Comparison of ENCODE assay signal across 16 cellular contexts in genomic region chr2:180621366-180621765, GRCh38.
A peak's percentile ranks its signal among the peaks of the same experiment; 100 is the strongest.
DNase-seq lines count a peak whose midpoint lies in the region; ATAC-seq, FAIRE-seq and TF ChIP-seq lines count a peak whose summit lies in the region.
"Had no signal": no experiment of that assay in that cellular context is flagged by ENCODE, and none has a peak within 500 bp of the region (broad histone marks: within the 10 kb centered on the region; RNA-seq: fewer than 3 reads in every experiment).

No MANE protein-coding gene starts in this region.

- intact Hi-C loops in HCT116 (cut with micrococcal nuclease), result no loop called here
- intact Hi-C loops in activated T-helper 1 cell treated with anti-CD3 and anti-CD28 coated beads, Interleukin-12 subunit alpha, Interleukin-12 subunit beta, Interleukin-2, Interleukin-4 antibody, amounts not matched to agents 30 ng/mL and 10 ng/mL and 1 ng/mL, durations not matched to agents 14 hours and 24 hours and 36 hours (cut with micrococcal nuclease), result no loop called here

- H3K27ac Mint-ChIP-seq in activated T-helper 1 cell treated with anti-CD3 and anti-CD28 coated beads, Interleukin-12 subunit alpha, Interleukin-12 subunit beta, Interleukin-2, Interleukin-4 antibody, amounts not matched to agents 30 ng/mL and 10 ng/mL and 1 ng/mL, durations not matched to agents 14 hours and 24 hours and 36 hours, result no peak overlapping the region
- H3K27ac Mint-ChIP-seq: CD4-positive, CD25-positive, alpha-beta regulatory T cell; CD8-positive, alpha-beta memory T cell; H9 had no signal

- H3K9me2 ChIP-seq in HCT116 (ENCODE audit: insufficient read depth), result no peaks in the 10 kb centered on the region

- H3K27me3 ChIP-seq in HCT116 (ENCODE audit: insufficient read depth, low read length), result no peaks in the 10 kb centered on the region
- no peaks in the 10 kb centered on the region for H3K27me3 ChIP-seq in small intestine (ENCODE audit: control insufficient read depth in 2 of 2, insufficient read depth in 2 of 2, low read length in 2 of 2)
- H3K27me3 ChIP-seq: BE2C had no signal

- H3K36me3 ChIP-seq in HCT116 (ENCODE audit: control insufficient read depth in 1 of 2, insufficient read depth in 2 of 2, low read length in 2 of 2), result no peaks in the 10 kb centered on the region
- H3K36me3 ChIP-seq in small intestine (ENCODE audit: control insufficient read depth in 2 of 2, insufficient read depth in 2 of 2, low read length in 2 of 2), result no peaks in the 10 kb centered on the region
- H3K36me3 ChIP-seq: BE2C had no signal

- DNase-seq in HCT116 (ENCODE audit: low read depth, low spot score) (no peak), small intestine (peak; percentile 26), DMS79 (lab: John Stamatoyannopoulos, UW) (no peak), HTR-8/SVneo (ENCODE audit: insufficient read length, low spot score) (no peak)
- DNase-seq in activated T-helper 1 cell treated with anti-CD3 and anti-CD28 coated beads, Interleukin-12 subunit alpha, Interleukin-12 subunit beta, Interleukin-2, Interleukin-4 antibody, amounts not matched to agents 30 ng/mL and 10 ng/mL and 1 ng/mL, durations not matched to agents 14 hours and 24 hours and 36 hours (ENCODE audit: low spot score), result no peak
- DNase-seq: 8988T; ACHN; BE2C; C1 segment of cervical spinal cord; CD4-positive, CD25-positive, alpha-beta regulatory T cell; CD8-positive, alpha-beta memory T cell; GF-D8; H9 had no signal

- RAD21 ChIA-PET in HCT116 (lab: Charles Lee; ENCODE audit: low non-redundant PET in 1 of 2, low total read pairs in 2 of 2, uncharacterized antibody in 2 of 2, unreplicated experiment in 2 of 2), result no interaction called here

- H4K20me1 ChIP-seq in HCT116 (ENCODE audit: insufficient read depth), result no peaks in the 10 kb centered on the region

- H2AFZ ChIP-seq in HCT116 (ENCODE audit: low read depth, low read length, poor library complexity, severe bottlenecking), result peak overlapping the region; percentile 16

- H3K4me3 Mint-ChIP-seq in activated T-helper 1 cell treated with anti-CD3 and anti-CD28 coated beads, Interleukin-12 subunit alpha, Interleukin-12 subunit beta, Interleukin-2, Interleukin-4 antibody, amounts not matched to agents 30 ng/mL and 10 ng/mL and 1 ng/mL, durations not matched to agents 14 hours and 24 hours and 36 hours, result no peak overlapping the region
- H3K4me3 Mint-ChIP-seq: CD4-positive, CD25-positive, alpha-beta regulatory T cell; CD8-positive, alpha-beta memory T cell; H9 had no signal

- H3K4me1 ChIP-seq in HCT116 (ENCODE audit: control insufficient read depth in 1 of 2, insufficient read depth in 2 of 2, low read length in 2 of 2), result peaks cover 0 to 10% of the 10 kb centered on the region in 2 experiments; a peak in 2 of 4 replicates
- no peaks in the 10 kb centered on the region for H3K4me1 ChIP-seq in small intestine (ENCODE audit: control insufficient read depth in 2 of 2, insufficient read depth in 1 of 2, low read depth in 1 of 2, low read length in 1 of 2)
- H3K4me1 ChIP-seq: BE2C had no signal

- no peak for TF ChIP-seq POLR2A in HCT116 (IDR thresholded peaks at IDR 0.05; ENCODE audit: borderline replicate concordance, extremely low read depth, insufficient read depth, insufficient read length)

- POLR2A ChIA-PET in HCT116 (lab: Charles Lee), result no interaction called here

- no peak for ATAC-seq in HCT116
- ATAC-seq in SK-N-SH treated with all-trans-retinoic acid at 6 μM for 48 hours, result no peak

- H3K9me3 Mint-ChIP-seq in activated T-helper 1 cell treated with anti-CD3 and anti-CD28 coated beads, Interleukin-12 subunit alpha, Interleukin-12 subunit beta, Interleukin-2, Interleukin-4 antibody, amounts not matched to agents 30 ng/mL and 10 ng/mL and 1 ng/mL, durations not matched to agents 14 hours and 24 hours and 36 hours, result no peaks in the 10 kb centered on the region

- no peaks in the 10 kb centered on the region for H3K36me3 Mint-ChIP-seq in activated T-helper 1 cell treated with anti-CD3 and anti-CD28 coated beads, Interleukin-12 subunit alpha, Interleukin-12 subunit beta, Interleukin-2, Interleukin-4 antibody, amounts not matched to agents 30 ng/mL and 10 ng/mL and 1 ng/mL, durations not matched to agents 14 hours and 24 hours and 36 hours (ENCODE audit: low read depth)
- H3K36me3 Mint-ChIP-seq: CD4-positive, CD25-positive, alpha-beta regulatory T cell; CD8-positive, alpha-beta memory T cell had no signal

- H3K4me3 ChIP-seq in HCT116 (replicated peaks in 1 of 2; ENCODE audit: low read depth in 1 of 2, low read length in 2 of 2) (no peak overlapping the region), small intestine (ENCODE audit: low read depth in 1 of 2, low read length in 2 of 2) (no peak overlapping the region)

- no peak for TF ChIP-seq CTCF in 22Rv1 (IDR thresholded peaks at IDR 0.05)
- TF ChIP-seq CTCF in HCT116 (IDR thresholded peaks at IDR 0.05 in 2 of 3, conservative IDR thresholded peaks at IDR 0.05 in 1 of 3; ENCODE audit: borderline replicate concordance in 1 of 3, insufficient read depth in 1 of 3, low read depth in 2 of 3, low read length in 2 of 3), result no peak

- BruUV-seq in HCT116 (replicated peaks; lab: Mats Ljungman, UMichigan), result no TSS peak

- H3K9me3 ChIP-seq in HCT116 (ENCODE audit: control insufficient read depth in 1 of 2, insufficient read depth in 1 of 2, low read depth in 1 of 2, low read length in 2 of 2) (no peaks in the 10 kb centered on the region), small intestine (ENCODE audit: control insufficient read depth, low read depth) (no peaks in the 10 kb centered on the region)
- H3K9me3 ChIP-seq: BE2C had no signal

- FAIRE-seq in small intestine (lab: Jason Lieb, UNC) (peak; percentile 91), HTR-8/SVneo (lab: Jason Lieb, UNC) (no peak)
- FAIRE-seq: H1 had no signal

- TF ChIP-seq RAD21 in HCT116 (IDR thresholded peaks at IDR 0.05; ENCODE audit: low read depth), result no peak

- no peak overlapping the region for H3K4me2 ChIP-seq in HCT116 (ENCODE audit: low read length)

- no peaks in the 10 kb centered on the region for H3K4me1 Mint-ChIP-seq in activated T-helper 1 cell treated with anti-CD3 and anti-CD28 coated beads, Interleukin-12 subunit alpha, Interleukin-12 subunit beta, Interleukin-2, Interleukin-4 antibody, amounts not matched to agents 30 ng/mL and 10 ng/mL and 1 ng/mL, durations not matched to agents 14 hours and 24 hours and 36 hours (ENCODE audit: low read depth)
- H3K4me1 Mint-ChIP-seq: CD4-positive, CD25-positive, alpha-beta regulatory T cell; CD8-positive, alpha-beta memory T cell; H9 had no signal

- H3K27ac ChIP-seq in 22Rv1, result peak overlapping the region; percentile 55
- no peak overlapping the region for H3K27ac ChIP-seq in HCT116 (ENCODE audit: low read depth, low read length)
- H3K27ac ChIP-seq in small intestine (ENCODE audit: low read depth in 1 of 2, low read length in 1 of 2), result no peak overlapping the region

- no peak overlapping the region for H3K9ac ChIP-seq in HCT116 (ENCODE audit: low read length)

- H3K27me3 Mint-ChIP-seq in activated T-helper 1 cell treated with anti-CD3 and anti-CD28 coated beads, Interleukin-12 subunit alpha, Interleukin-12 subunit beta, Interleukin-2, Interleukin-4 antibody, amounts not matched to agents 30 ng/mL and 10 ng/mL and 1 ng/mL, durations not matched to agents 14 hours and 24 hours and 36 hours (ENCODE audit: insufficient read depth), result no peaks in the 10 kb centered on the region

- no peaks in the 10 kb centered on the region for H3K79me2 ChIP-seq in HCT116 (ENCODE audit: insufficient read depth, low read length)

- CTCF ChIA-PET in HCT116 (lab: Charles Lee), result no interaction called here

TF ChIP-seq in HCT116, 20 proteins besides CTCF, POLR2A, EP300 and RAD21 (continues in another document):
- TF ChIP-seq CBX3 (IDR thresholded peaks at IDR 0.05; ENCODE audit: low read depth), result no peak

TF ChIP-seq in SK-N-SH treated with all-trans-retinoic acid at 6 μM for 48 hours, 23 proteins besides CTCF, POLR2A, EP300 and RAD21 (continues in another document):
- TF ChIP-seq ARNTL (CRISPR knock-in tag; IDR thresholded peaks at IDR 0.05; ENCODE audit: borderline replicate concordance, low read depth) (no peak), ZNF565 (CRISPR knock-in tag; conservative IDR thresholded peaks at IDR 0.05; ENCODE audit: low read depth) (no peak), PATZ1 (CRISPR knock-in tag; IDR thresholded peaks at IDR 0.05; ENCODE audit: borderline replicate concordance) (no peak), RARB (CRISPR knock-in tag; IDR thresholded peaks at IDR 0.05) (no peak), OSR1 (CRISPR knock-in tag; IDR thresholded peaks at IDR 0.05) (no peak), ESRRG (CRISPR knock-in tag; IDR thresholded peaks at IDR 0.05) (no peak), PPARA (CRISPR knock-in tag; IDR thresholded peaks at IDR 0.05; ENCODE audit: borderline replicate concordance) (no peak), ZFP3 (CRISPR knock-in tag; IDR thresholded peaks at IDR 0.05) (no peak)
- TF ChIP-seq, protein P1, sequence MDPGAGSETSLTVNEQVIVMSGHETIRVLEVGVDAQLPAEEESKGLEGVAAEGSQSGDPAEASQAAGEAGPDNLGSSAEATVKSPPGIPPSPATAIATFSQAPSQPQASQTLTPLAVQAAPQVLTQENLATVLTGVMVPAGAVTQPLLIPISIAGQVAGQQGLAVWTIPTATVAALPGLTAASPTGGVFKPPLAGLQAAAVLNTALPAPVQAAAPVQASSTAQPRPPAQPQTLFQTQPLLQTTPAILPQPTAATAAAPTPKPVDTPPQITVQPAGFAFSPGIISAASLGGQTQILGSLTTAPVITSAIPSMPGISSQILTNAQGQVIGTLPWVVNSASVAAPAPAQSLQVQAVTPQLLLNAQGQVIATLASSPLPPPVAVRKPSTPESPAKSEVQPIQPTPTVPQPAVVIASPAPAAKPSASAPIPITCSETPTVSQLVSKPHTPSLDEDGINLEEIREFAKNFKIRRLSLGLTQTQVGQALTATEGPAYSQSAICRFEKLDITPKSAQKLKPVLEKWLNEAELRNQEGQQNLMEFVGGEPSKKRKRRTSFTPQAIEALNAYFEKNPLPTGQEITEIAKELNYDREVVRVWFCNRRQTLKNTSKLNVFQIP (CRISPR knock-in tag; IDR thresholded peaks at IDR 0.05; ENCODE audit: borderline replicate concordance, low read depth), result no peak
